18 cellular contexts compared by ENCODE assay signal in the genomic region with DNA sequence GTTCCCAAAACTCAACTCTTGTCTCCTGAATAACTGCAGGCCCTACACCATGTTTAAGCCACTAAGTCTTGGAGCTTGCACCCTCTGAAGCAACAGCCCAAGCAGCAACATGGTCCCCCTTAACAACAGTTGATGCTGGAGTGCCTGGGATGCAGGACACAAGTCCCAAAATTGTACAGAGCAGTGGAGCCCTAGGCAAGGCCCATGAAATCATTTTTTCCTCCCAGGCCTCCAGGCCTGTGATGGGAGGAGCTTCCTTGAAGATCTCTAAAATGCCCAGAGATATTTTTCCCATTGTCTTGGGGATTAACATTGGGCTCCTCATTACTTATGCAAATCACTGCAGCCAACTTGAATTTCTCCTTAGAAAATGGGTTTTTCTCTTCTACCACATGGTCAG.
DNase-seq lines count a peak whose midpoint lies in the region; ATAC-seq, FAIRE-seq and TF ChIP-seq lines count a peak whose summit lies in the region.
"Had no signal": no experiment of that assay in that cellular context is flagged by ENCODE, and none has a peak within 500 bp of the region (broad histone marks: within the 10 kb centered on the region; RNA-seq: fewer than 3 reads in every experiment).

No MANE protein-coding gene starts in this region.

- no peak overlapping the region for H3K4me3 ChIP-seq in bronchial epithelial cell (ENCODE audit: low read depth, low read length)
- H3K4me3 ChIP-seq: GM12878 had no signal

- FAIRE-seq in bronchial epithelial cell (lab: Jason Lieb, UNC), result peak; percentile 68
- FAIRE-seq: GM12878, H1 had no signal

- no peak overlapping the region for H3K27ac Mint-ChIP-seq in stimulated activated naive CD8-positive, alpha-beta T cell treated with anti-CD3 and anti-CD28 coated beads, Interleukin-15, amount 100 ng/mL, for 72 hours
- no peak overlapping the region for H3K27ac Mint-ChIP-seq in osteocyte (ENCODE audit: unreplicated experiment)
- H3K27ac Mint-ChIP-seq: B cell; CD8-positive, alpha-beta T cell; H9 had no signal

- H3K4me3 Mint-ChIP-seq in stimulated activated naive CD8-positive, alpha-beta T cell treated with anti-CD3 and anti-CD28 coated beads, Interleukin-15, amount 100 ng/mL, for 72 hours, result no peak overlapping the region
- H3K4me3 Mint-ChIP-seq in osteocyte (ENCODE audit: unreplicated experiment), result no peak overlapping the region
- H3K4me3 Mint-ChIP-seq: B cell; CD8-positive, alpha-beta T cell; H9 had no signal

- H3K27me3 ChIP-seq in bronchial epithelial cell (ENCODE audit: control insufficient read depth, insufficient read depth, low read length), result no peaks in the 10 kb centered on the region
- H3K27me3 ChIP-seq: BLaER1 treated with 17β-estradiol and CSF1 and Interleukin-3, amounts not matched to agents 10 nM and 100 nM had no signal

- TF ChIP-seq CTCF in bronchial epithelial cell (IDR thresholded peaks at IDR 0.05; ENCODE audit: insufficient read depth, low read length, severe bottlenecking) (no peak), osteocyte (IDR thresholded peaks at IDR 0.05) (no peak)

- H3K9me3 Mint-ChIP-seq in stimulated activated naive CD8-positive, alpha-beta T cell treated with anti-CD3 and anti-CD28 coated beads, Interleukin-15, amount 100 ng/mL, for 72 hours, result peaks cover 28 to 36% of the 10 kb centered on the region in 2 donors
- H3K9me3 Mint-ChIP-seq in osteocyte (ENCODE audit: unreplicated experiment), result peaks cover 30% of the 10 kb centered on the region

- no peaks in the 10 kb centered on the region for H3K36me3 Mint-ChIP-seq in osteocyte (ENCODE audit: unreplicated experiment)
- H3K36me3 Mint-ChIP-seq: CD8-positive, alpha-beta T cell had no signal

- DNase-seq in stimulated activated naive CD8-positive, alpha-beta T cell treated with anti-CD3 and anti-CD28 coated beads, Interleukin-15, Interleukin-2, amounts not matched to agents 100 U/mL and 50 U/mL, for 24 hours, result peak; percentile 3
- no peak for DNase-seq in stimulated activated naive CD8-positive, alpha-beta T cell treated with anti-CD3 and anti-CD28 coated beads, Interleukin-15, amount 100 ng/mL, for 72 hours
- peak; percentile 1 for DNase-seq in OCI-M1 (lab: John Stamatoyannopoulos, UW)
- no peak for DNase-seq in bronchial epithelial cell (ENCODE audit: low read depth)
- DNase-seq in osteocyte (ENCODE audit: extremely low spot score, unreplicated experiment), result no peak
- DNase-seq in NCI-H345 treated with DMSO at 0.1 percent for 48 hours (lab: John Stamatoyannopoulos, UW; ENCODE audit: unreplicated experiment), result no peak
- DNase-seq in GDM1 (lab: John Stamatoyannopoulos, UW), result no peak
- DNase-seq: 8988T; Calu3; CD8-positive, alpha-beta T cell; DMS79 treated with DMSO at 0.1 percent for 48 hours; H9; IMR-90 had no signal

- H3K4me1 Mint-ChIP-seq in stimulated activated naive CD8-positive, alpha-beta T cell treated with anti-CD3 and anti-CD28 coated beads, Interleukin-15, amount 100 ng/mL, for 72 hours, result no peaks in the 10 kb centered on the region
- H3K4me1 Mint-ChIP-seq in osteocyte (ENCODE audit: unreplicated experiment), result no peaks in the 10 kb centered on the region
- H3K4me1 Mint-ChIP-seq: B cell, H9 had no signal

- no peaks in the 10 kb centered on the region for H3K36me3 ChIP-seq in bronchial epithelial cell (ENCODE audit: control insufficient read depth, insufficient read depth, low read length)

- no peak for ATAC-seq in stimulated activated naive CD8-positive, alpha-beta T cell treated with anti-CD3 and anti-CD28 coated beads, Interleukin-15, Interleukin-2, amounts not matched to agents 100 U/mL and 50 U/mL, for 24 hours
- ATAC-seq in stimulated activated naive CD8-positive, alpha-beta T cell treated with anti-CD3 and anti-CD28 coated beads, Interleukin-15, amount 100 ng/mL, for 72 hours, result no peak
- no peak for ATAC-seq in GM21825 (IDR thresholded peaks at IDR 0.05; ENCODE audit: unreplicated experiment)
- ATAC-seq: CD8-positive, alpha-beta T cell; GM12878 had no signal

- H3K27me3 Mint-ChIP-seq in stimulated activated naive CD8-positive, alpha-beta T cell treated with anti-CD3 and anti-CD28 coated beads, Interleukin-15, amount 100 ng/mL, for 72 hours, result no peaks in the 10 kb centered on the region
- peaks cover 13% of the 10 kb centered on the region for H3K27me3 Mint-ChIP-seq in osteocyte (ENCODE audit: unreplicated experiment)
- H3K27me3 Mint-ChIP-seq: B cell had no signal

Comparison
In these comparisons a context has a peak if more than half of its experiments do, and no peak if none do; other contexts are left out.
1. DNase-seq: peak in stimulated activated naive CD8-positive, alpha-beta T cell treated with anti-CD3 and anti-CD28 coated beads, Interleukin-15, Interleukin-2, amounts not matched to agents 100 U/mL and 50 U/mL, for 24 hours (single experiment) and OCI-M1 (single experiment); none in stimulated activated naive CD8-positive, alpha-beta T cell treated with anti-CD3 and anti-CD28 coated beads, Interleukin-15, amount 100 ng/mL, for 72 hours (0 of 2), bronchial epithelial cell (single experiment), osteocyte (single experiment), NCI-H345 treated with DMSO at 0.1 percent for 48 hours (single experiment) and GDM1 (single experiment).